ENCODE assay signal across 8 cellular contexts in genomic region chr12:53205747-53206146, GRCh38. TPM values are rescaled to one million over a fixed set of nuclear protein-coding genes. Genes with fewer than 3 reads are reported as not detected.
DNase-seq lines count a peak whose midpoint lies in the region; ATAC-seq lines count a peak whose summit lies in the region.

No MANE protein-coding gene starts in this region.

- H3K18ac ChIP-seq in trophoblast cell (ENCODE audit: low read length) = no peak overlapping the region

- H3K27ac ChIP-seq in trophoblast cell (ENCODE audit: low read depth, low read length) = no peak overlapping the region

- H2AK5ac ChIP-seq in trophoblast cell (ENCODE audit: low read length) = no peak overlapping the region

- DNase-seq in RPMI7951 (ENCODE audit: low read depth) (peak; percentile 80), amniotic stem cell (lab: John Stamatoyannopoulos, UW) (peak; percentile 75), trophoblast cell (peak; percentile 40 to 62), DMS53 treated with DMSO at 0.1 percent for 48 hours (lab: John Stamatoyannopoulos, UW; ENCODE audit: unreplicated experiment) (no peak), germinal center (ENCODE audit: low spot score) (no peak), DMS114 treated with DMSO at 0.1 percent for 48 hours (lab: John Stamatoyannopoulos, UW; ENCODE audit: unreplicated experiment) (no peak)

- H3K14ac ChIP-seq in trophoblast cell (ENCODE audit: low read length) = no peak overlapping the region

- no peak overlapping the region for H3K4me2 ChIP-seq in trophoblast cell (ENCODE audit: low read length)

- H2AFZ ChIP-seq in trophoblast cell (ENCODE audit: insufficient read depth, low read length, poor library complexity) = no peak overlapping the region

- no peak overlapping the region for H2BK12ac ChIP-seq in trophoblast cell (ENCODE audit: low read length)

- no peaks in the 10 kb centered on the region for H3K9me3 ChIP-seq in trophoblast cell (ENCODE audit: insufficient read depth, low read depth, low read length)

- no peak overlapping the region for H4K12ac ChIP-seq in trophoblast cell (ENCODE audit: low read depth, low read length)

- H4K91ac ChIP-seq in trophoblast cell (ENCODE audit: low read depth, low read length) = no peak overlapping the region

- no peaks in the 10 kb centered on the region for H3K27me3 ChIP-seq in trophoblast cell (ENCODE audit: insufficient read depth, low read length)

- no peak overlapping the region for H3K4ac ChIP-seq in trophoblast cell (ENCODE audit: low read depth, low read length)

- H3K79me2 ChIP-seq in trophoblast cell (ENCODE audit: control insufficient read depth, insufficient read depth, low read length, poor library complexity) = no peaks in the 10 kb centered on the region

- no peak overlapping the region for H2BK120ac ChIP-seq in trophoblast cell (ENCODE audit: insufficient read depth, low read length, poor library complexity)

- H2BK5ac ChIP-seq in trophoblast cell (ENCODE audit: low read depth, low read length, poor library complexity) = no peak overlapping the region

- H3K4me3 ChIP-seq in trophoblast cell (ENCODE audit: low read depth, low read length) = no peak overlapping the region

- ATAC-seq in GM18909 (IDR thresholded peaks at IDR 0.05; ENCODE audit: poor library complexity, unreplicated experiment) (peak; percentile 68), HG02970 (IDR thresholded peaks at IDR 0.05; ENCODE audit: low FRiP score, unreplicated experiment) (peak; percentile 43)

- H3K36me3 ChIP-seq in trophoblast cell (ENCODE audit: control insufficient read depth in 1 of 2, insufficient read depth in 2 of 2, low read length in 2 of 2) = peaks cover 3 to 5% of the 10 kb centered on the region in 2 experiments

- H4K8ac ChIP-seq in trophoblast cell (ENCODE audit: low read depth, low read length) = no peak overlapping the region

- no CpG with 5 or more reads among the region's 7 CpGs for WGBS in trophoblast cell (ENCODE audit: extremely low coverage, insufficient coverage, insufficient read length)

- no peak overlapping the region for H3K23ac ChIP-seq in trophoblast cell (ENCODE audit: low read length)

- H3K9ac ChIP-seq in trophoblast cell (ENCODE audit: low read length) = no peak overlapping the region

- H3K4me1 ChIP-seq in trophoblast cell (ENCODE audit: control insufficient read depth in 1 of 2, insufficient read depth in 2 of 2, low read length in 2 of 2) = no peaks in the 10 kb centered on the region

- H3K79me1 ChIP-seq in trophoblast cell (ENCODE audit: low read length) = no peaks in the 10 kb centered on the region

RNA-seq across cellular contexts. Expression of gene ITGB7, which starts 1.3 kb away (rescaled TPM):
- total RNA-seq in RPMI7951 (2014; rRNA removed; shearing (Covaris generic)) = 0.96 and 1.1 TPM in 2 replicates
- polyA plus RNA-seq in trophoblast cell (2013) = 0.11 and 0.12 TPM in 2 replicates

RNA-seq across cellular contexts. Expression of gene CSAD, which starts 25.0 kb away (rescaled TPM):
- total RNA-seq in RPMI7951 (2014; rRNA removed; shearing (Covaris generic)) = 1.8 and 5.3 TPM in 2 replicates
- 8.8 and 9.2 TPM in 2 replicates for polyA plus RNA-seq in trophoblast cell (2013)

RNA-seq across cellular contexts. Expression of gene ZNF740, which starts 25.2 kb away (rescaled TPM):
- total RNA-seq in RPMI7951 (2014; rRNA removed; shearing (Covaris generic)) = 6.6 and 8.6 TPM in 2 replicates
- 7.0 and 7.6 TPM in 2 replicates for polyA plus RNA-seq in trophoblast cell (2013)

RNA-seq across cellular contexts. Expression of gene RARG, which starts 26.3 kb away (rescaled TPM):
- total RNA-seq in RPMI7951 (2014; rRNA removed; shearing (Covaris generic)) = 11.1 and 13.8 TPM in 2 replicates
- 9.8 and 10.0 TPM in 2 replicates for polyA plus RNA-seq in trophoblast cell (2013)

Comparison
In these comparisons a context has a peak if more than half of its experiments do, and no peak if none do; other contexts are left out.
1. DNase-seq: peak in RPMI7951 (single experiment), amniotic stem cell (single experiment) and trophoblast cell (2 of 2); none in DMS53 treated with DMSO at 0.1 percent for 48 hours (single experiment), germinal center (single experiment) and DMS114 treated with DMSO at 0.1 percent for 48 hours (single experiment).